8 cellular contexts compared by ENCODE assay signal in genomic region chr10:104120903-104121484, GRCh38. TPM values are rescaled to one million over a fixed set of nuclear protein-coding genes. Genes with fewer than 3 reads are reported as not detected.
DNase-seq lines count a peak whose midpoint lies in the region; ATAC-seq and TF ChIP-seq lines count a peak whose summit lies in the region.

No MANE protein-coding gene starts in this region.

- no peaks in the 10 kb centered on the region for H3K27me3 ChIP-seq in foreskin keratinocyte
- H3K27me3 ChIP-seq in stomach = no peaks in the 10 kb centered on the region

- peak overlapping the region; percentile 99 for H3K27ac ChIP-seq in foreskin keratinocyte
- H3K27ac ChIP-seq in stomach = peak overlapping the region; percentile 97 to 100 (median 98)

- TF ChIP-seq EP300 in stomach (IDR thresholded peaks at IDR 0.05) = no peak

- no peak for TF ChIP-seq POLR2A in stomach (IDR thresholded peaks at IDR 0.05)

- H3K27ac Mint-ChIP-seq in CD14-positive monocyte = peak overlapping the region; percentile 98 to 100 (median 99)
- peak overlapping the region; percentile 100 for H3K27ac Mint-ChIP-seq in neural crest cell (ENCODE audit: unreplicated experiment)

- WGBS in stomach, 5 donors = 0% methylated on average over 24 to 28 of the region's 28 CpGs

- H3K4me1 ChIP-seq in foreskin keratinocyte (peaks cover 41% of the 10 kb centered on the region), stomach (peaks cover 7 to 23% (median 12%) of the 10 kb centered on the region in 4 donors)

- no peak for TF ChIP-seq CTCF in CD14-positive monocyte (IDR thresholded peaks at IDR 0.05)
- TF ChIP-seq CTCF in foreskin keratinocyte (conservative IDR thresholded peaks at IDR 0.05) = no peak
- no peak for TF ChIP-seq CTCF in neural crest cell (conservative IDR thresholded peaks at IDR 0.05)
- no peak for TF ChIP-seq CTCF in stomach (IDR thresholded peaks at IDR 0.05)

- H3K36me3 Mint-ChIP-seq in CD14-positive monocyte = peaks cover 8 to 15% of the 10 kb centered on the region in 2 donors
- H3K36me3 Mint-ChIP-seq in neural crest cell (ENCODE audit: low read depth) = peaks cover 5% of the 10 kb centered on the region

- H3K27me3 Mint-ChIP-seq in CD14-positive monocyte (ENCODE audit: low read depth in 3 of 3) = peaks cover 0 to 5% (median 1%) of the 10 kb centered on the region in 3 donors
- H3K27me3 Mint-ChIP-seq in neural crest cell (ENCODE audit: low read depth) = peaks cover 9% of the 10 kb centered on the region

- peak overlapping the region; percentile 67 to 80 (median 76) for H3K4me3 ChIP-seq in stomach

- peak; percentile 96 for DNase-seq in CD14-positive monocyte (ENCODE audit: low spot score)
- DNase-seq in HuH-7 (ENCODE audit: low spot score) = peak; percentile 55
- DNase-seq in SHP77 treated with DMSO at 0.1 percent for 48 hours (lab: John Stamatoyannopoulos, UW) = peak; percentile 21
- DNase-seq in activated gamma-delta T cell treated with anti-CD3 and anti-CD28 coated beads, Interleukin-2, amount 50 U/mL, for 16 hours (ENCODE audit: low read depth) = peak; percentile 72
- DNase-seq in foreskin keratinocyte = peak; percentile 95 to 97
- DNase-seq in neural crest cell (ENCODE audit: low read depth, low spot score) = peak; percentile 51
- peak; percentile 88 for DNase-seq in stomach

- H3K9me3 Mint-ChIP-seq in CD14-positive monocyte (no peaks in the 10 kb centered on the region), neural crest cell (no peaks in the 10 kb centered on the region)

- peaks cover 4 to 7% (median 6%) of the 10 kb centered on the region in 4 donors for H3K36me3 ChIP-seq in stomach

- peak overlapping the region; percentile 86 to 91 for H3K4me3 Mint-ChIP-seq in CD14-positive monocyte
- H3K4me3 Mint-ChIP-seq in neural crest cell = peak overlapping the region; percentile 97

- ATAC-seq in GM21360 (IDR thresholded peaks at IDR 0.05; ENCODE audit: unreplicated experiment) (peak; percentile 35), foreskin keratinocyte (peak; percentile 61)

- intact Hi-C loops in CD14-positive monocyte (cut with micrococcal nuclease) (loop anchor here (5.0 to 10.0 kb wide), 4 partner anchors 154 to 206 kb away; partner anchors contain the start of genes SLK (in 2 of the 2) and STN1 (in 2 of the 2)), stomach (cut with DNase I; ENCODE audit: low total_unique reads) (no loop called here)

- H3K9me3 ChIP-seq in stomach = no peaks in the 10 kb centered on the region

- H3K4me1 Mint-ChIP-seq in CD14-positive monocyte = peaks cover 14% of the 10 kb centered on the region
- peaks cover 31% of the 10 kb centered on the region for H3K4me1 Mint-ChIP-seq in neural crest cell

RNA-seq across cellular contexts. Expression of gene SFR1, which starts 1.0 kb away (rescaled TPM):
- polyA plus RNA-seq in CD14-positive monocyte (10 to 100 TPM; 16.9 to 18.1 TPM), foreskin keratinocyte (12.0 and 13.3 TPM in 2 replicates), stomach (10 to 100 TPM in 1 of 3 donors, 1 to 10 TPM in 2; 6.0 to 13.1 (median 7.5) TPM)
- total RNA-seq in foreskin keratinocyte (16.4 and 16.5 TPM in 2 replicates), neural crest cell (13.9 and 14.0 TPM in 2 replicates), stomach (1 to 10 TPM in 4 of 5 donors, under 1 TPM in 1; 0.58 to 8.8 (median 1.8) TPM)

RNA-seq across cellular contexts. Expression of gene COL17A1, which starts 35.3 kb away (rescaled TPM):
- polyA plus RNA-seq in CD14-positive monocyte (not detected), foreskin keratinocyte (1,615 and 1,982 TPM in 2 replicates), stomach (10 to 100 TPM in 1 of 3 donors, 1 to 10 TPM in 2; 1.4 to 50.7 (median 3.4) TPM)
- total RNA-seq in foreskin keratinocyte (1,970 and 2,423 TPM in 2 replicates), neural crest cell (not detected in 2 replicates), stomach (10 to 100 TPM in 2 of 5 donors, 1 to 10 TPM in 2, under 1 TPM in 1; 0.45 to 53.3 (median 5.7) TPM)

Comparison
In these comparisons a context has a peak if more than half of its experiments do, and no peak if none do; other contexts are left out.
1. Peak in every context shown above with its lines: DNase-seq, ATAC-seq, H3K4me3 ChIP-seq and H3K27ac ChIP-seq.
2. DNase-seq: peak in every context shown above with its lines; median percentile 96 in CD14-positive monocyte; 96 in foreskin keratinocyte; 88 in stomach; 72 in activated gamma-delta T cell treated with anti-CD3 and anti-CD28 coated beads, Interleukin-2, amount 50 U/mL, for 16 hours; 55 in HuH-7; 51 in neural crest cell; 21 in SHP77 treated with DMSO at 0.1 percent for 48 hours.
3. RNA of gene COL17A1, which starts 35.3 kb away (total RNA-seq): 1,970 to 2,423 TPM in foreskin keratinocyte; 0.45 to 53.3 TPM in stomach and not detected in neural crest cell; every median in the first group is over 10 times any median in the second.